In the genomic region with DNA sequence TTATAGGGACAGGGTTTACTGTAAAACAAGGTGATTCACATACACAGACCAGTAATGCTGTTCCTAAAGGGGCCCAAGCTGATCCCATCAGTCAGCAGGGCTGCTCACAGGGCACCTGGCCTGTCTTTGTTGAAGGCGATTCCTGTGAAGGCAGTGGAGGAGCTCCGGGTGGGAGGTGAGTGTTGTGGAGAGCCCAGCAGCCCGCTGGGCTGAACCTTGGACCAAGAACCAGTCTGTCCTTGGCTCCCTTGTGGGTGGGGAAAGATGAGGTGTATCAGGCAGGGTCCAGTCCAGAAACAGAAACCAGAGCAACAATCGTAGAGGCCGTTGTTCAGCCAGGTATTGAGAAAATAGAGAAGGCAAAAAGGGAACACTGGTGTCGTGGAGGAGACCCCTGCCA, we compare ENCODE assay signal across 1 cellular context.
A peak's percentile ranks its signal among the peaks of the same experiment; 100 is the strongest.
TF ChIP-seq lines count a peak whose summit lies in the region.

No MANE protein-coding gene starts in this region.

TF ChIP-seq in HepG2, 621 proteins besides CTCF, POLR2A, EP300 and RAD21 (continued from another document and continues in another):
- TF ChIP-seq, protein P1, sequence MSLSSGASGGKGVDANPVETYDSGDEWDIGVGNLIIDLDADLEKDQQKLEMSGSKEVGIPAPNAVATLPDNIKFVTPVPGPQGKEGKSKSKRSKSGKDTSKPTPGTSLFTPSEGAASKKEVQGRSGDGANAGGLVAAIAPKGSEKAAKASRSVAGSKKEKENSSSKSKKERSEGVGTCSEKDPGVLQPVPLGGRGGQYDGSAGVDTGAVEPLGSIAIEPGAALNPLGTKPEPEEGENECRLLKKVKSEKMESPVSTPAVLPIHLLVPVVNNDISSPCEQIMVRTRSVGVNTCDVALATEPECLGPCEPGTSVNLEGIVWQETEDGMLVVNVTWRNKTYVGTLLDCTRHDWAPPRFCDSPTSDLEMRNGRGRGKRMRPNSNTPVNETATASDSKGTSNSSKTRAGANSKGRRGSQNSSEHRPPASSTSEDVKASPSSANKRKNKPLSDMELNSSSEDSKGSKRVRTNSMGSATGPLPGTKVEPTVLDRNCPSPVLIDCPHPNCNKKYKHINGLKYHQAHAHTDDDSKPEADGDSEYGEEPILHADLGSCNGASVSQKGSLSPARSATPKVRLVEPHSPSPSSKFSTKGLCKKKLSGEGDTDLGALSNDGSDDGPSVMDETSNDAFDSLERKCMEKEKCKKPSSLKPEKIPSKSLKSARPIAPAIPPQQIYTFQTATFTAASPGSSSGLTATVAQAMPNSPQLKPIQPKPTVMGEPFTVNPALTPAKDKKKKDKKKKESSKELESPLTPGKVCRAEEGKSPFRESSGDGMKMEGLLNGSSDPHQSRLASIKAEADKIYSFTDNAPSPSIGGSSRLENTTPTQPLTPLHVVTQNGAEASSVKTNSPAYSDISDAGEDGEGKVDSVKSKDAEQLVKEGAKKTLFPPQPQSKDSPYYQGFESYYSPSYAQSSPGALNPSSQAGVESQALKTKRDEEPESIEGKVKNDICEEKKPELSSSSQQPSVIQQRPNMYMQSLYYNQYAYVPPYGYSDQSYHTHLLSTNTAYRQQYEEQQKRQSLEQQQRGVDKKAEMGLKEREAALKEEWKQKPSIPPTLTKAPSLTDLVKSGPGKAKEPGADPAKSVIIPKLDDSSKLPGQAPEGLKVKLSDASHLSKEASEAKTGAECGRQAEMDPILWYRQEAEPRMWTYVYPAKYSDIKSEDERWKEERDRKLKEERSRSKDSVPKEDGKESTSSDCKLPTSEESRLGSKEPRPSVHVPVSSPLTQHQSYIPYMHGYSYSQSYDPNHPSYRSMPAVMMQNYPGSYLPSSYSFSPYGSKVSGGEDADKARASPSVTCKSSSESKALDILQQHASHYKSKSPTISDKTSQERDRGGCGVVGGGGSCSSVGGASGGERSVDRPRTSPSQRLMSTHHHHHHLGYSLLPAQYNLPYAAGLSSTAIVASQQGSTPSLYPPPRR (CRISPR knock-in tag; IDR thresholded peaks at IDR 0.05; ENCODE audit: borderline replicate concordance): peak; percentile 34; the same call in 1 of the 2 replicates
- TF ChIP-seq, protein P2, sequence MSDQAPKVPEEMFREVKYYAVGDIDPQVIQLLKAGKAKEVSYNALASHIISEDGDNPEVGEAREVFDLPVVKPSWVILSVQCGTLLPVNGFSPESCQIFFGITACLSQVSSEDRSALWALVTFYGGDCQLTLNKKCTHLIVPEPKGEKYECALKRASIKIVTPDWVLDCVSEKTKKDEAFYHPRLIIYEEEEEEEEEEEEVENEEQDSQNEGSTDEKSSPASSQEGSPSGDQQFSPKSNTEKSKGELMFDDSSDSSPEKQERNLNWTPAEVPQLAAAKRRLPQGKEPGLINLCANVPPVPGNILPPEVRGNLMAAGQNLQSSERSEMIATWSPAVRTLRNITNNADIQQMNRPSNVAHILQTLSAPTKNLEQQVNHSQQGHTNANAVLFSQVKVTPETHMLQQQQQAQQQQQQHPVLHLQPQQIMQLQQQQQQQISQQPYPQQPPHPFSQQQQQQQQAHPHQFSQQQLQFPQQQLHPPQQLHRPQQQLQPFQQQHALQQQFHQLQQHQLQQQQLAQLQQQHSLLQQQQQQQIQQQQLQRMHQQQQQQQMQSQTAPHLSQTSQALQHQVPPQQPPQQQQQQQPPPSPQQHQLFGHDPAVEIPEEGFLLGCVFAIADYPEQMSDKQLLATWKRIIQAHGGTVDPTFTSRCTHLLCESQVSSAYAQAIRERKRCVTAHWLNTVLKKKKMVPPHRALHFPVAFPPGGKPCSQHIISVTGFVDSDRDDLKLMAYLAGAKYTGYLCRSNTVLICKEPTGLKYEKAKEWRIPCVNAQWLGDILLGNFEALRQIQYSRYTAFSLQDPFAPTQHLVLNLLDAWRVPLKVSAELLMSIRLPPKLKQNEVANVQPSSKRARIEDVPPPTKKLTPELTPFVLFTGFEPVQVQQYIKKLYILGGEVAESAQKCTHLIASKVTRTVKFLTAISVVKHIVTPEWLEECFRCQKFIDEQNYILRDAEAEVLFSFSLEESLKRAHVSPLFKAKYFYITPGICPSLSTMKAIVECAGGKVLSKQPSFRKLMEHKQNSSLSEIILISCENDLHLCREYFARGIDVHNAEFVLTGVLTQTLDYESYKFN (CRISPR knock-in tag; conservative IDR thresholded peaks at IDR 0.05): peak; percentile 88
- TF ChIP-seq, protein P3, sequence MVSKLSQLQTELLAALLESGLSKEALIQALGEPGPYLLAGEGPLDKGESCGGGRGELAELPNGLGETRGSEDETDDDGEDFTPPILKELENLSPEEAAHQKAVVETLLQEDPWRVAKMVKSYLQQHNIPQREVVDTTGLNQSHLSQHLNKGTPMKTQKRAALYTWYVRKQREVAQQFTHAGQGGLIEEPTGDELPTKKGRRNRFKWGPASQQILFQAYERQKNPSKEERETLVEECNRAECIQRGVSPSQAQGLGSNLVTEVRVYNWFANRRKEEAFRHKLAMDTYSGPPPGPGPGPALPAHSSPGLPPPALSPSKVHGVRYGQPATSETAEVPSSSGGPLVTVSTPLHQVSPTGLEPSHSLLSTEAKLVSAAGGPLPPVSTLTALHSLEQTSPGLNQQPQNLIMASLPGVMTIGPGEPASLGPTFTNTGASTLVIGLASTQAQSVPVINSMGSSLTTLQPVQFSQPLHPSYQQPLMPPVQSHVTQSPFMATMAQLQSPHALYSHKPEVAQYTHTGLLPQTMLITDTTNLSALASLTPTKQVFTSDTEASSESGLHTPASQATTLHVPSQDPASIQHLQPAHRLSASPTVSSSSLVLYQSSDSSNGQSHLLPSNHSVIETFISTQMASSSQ (IDR thresholded peaks at IDR 0.05; ENCODE audit: low read depth): no peak
- TF ChIP-seq, protein P3 (CRISPR knock-in tag; IDR thresholded peaks at IDR 0.05; ENCODE audit: borderline replicate concordance): no peak
- TF ChIP-seq, protein P4, sequence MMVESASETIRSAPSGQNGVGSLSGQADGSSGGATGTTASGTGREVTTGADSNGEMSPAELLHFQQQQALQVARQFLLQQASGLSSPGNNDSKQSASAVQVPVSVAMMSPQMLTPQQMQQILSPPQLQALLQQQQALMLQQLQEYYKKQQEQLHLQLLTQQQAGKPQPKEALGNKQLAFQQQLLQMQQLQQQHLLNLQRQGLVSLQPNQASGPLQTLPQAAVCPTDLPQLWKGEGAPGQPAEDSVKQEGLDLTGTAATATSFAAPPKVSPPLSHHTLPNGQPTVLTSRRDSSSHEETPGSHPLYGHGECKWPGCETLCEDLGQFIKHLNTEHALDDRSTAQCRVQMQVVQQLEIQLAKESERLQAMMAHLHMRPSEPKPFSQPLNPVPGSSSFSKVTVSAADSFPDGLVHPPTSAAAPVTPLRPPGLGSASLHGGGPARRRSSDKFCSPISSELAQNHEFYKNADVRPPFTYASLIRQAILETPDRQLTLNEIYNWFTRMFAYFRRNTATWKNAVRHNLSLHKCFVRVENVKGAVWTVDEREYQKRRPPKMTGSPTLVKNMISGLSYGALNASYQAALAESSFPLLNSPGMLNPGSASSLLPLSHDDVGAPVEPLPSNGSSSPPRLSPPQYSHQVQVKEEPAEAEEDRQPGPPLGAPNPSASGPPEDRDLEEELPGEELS (CRISPR knock-in tag; IDR thresholded peaks at IDR 0.05): 0 out of 2 replicates have a peak, but pooled peaks have one; percentile 20
- no peak for TF ChIP-seq KAT7 (CRISPR knock-in tag; IDR thresholded peaks at IDR 0.05; ENCODE audit: borderline replicate concordance)
- no peak for TF ChIP-seq SIX4 (CRISPR knock-in tag; IDR thresholded peaks at IDR 0.05)
- TF ChIP-seq, protein P5, sequence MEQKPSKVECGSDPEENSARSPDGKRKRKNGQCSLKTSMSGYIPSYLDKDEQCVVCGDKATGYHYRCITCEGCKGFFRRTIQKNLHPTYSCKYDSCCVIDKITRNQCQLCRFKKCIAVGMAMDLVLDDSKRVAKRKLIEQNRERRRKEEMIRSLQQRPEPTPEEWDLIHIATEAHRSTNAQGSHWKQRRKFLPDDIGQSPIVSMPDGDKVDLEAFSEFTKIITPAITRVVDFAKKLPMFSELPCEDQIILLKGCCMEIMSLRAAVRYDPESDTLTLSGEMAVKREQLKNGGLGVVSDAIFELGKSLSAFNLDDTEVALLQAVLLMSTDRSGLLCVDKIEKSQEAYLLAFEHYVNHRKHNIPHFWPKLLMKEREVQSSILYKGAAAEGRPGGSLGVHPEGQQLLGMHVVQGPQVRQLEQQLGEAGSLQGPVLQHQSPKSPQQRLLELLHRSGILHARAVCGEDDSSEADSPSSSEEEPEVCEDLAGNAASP (CRISPR knock-in tag; IDR thresholded peaks at IDR 0.05; ENCODE audit: borderline replicate concordance): peak; percentile 40; the same call in 1 of the 2 replicates
- peak; percentile 19; the same call in 1 of the 2 replicates for TF ChIP-seq HDAC2 (CRISPR knock-in tag; IDR thresholded peaks at IDR 0.05)
- TF ChIP-seq ZKSCAN5 (CRISPR knock-in tag; IDR thresholded peaks at IDR 0.05): peak; percentile 86; the same call in 1 of the 2 replicates
- no peak for TF ChIP-seq MAFF (IDR thresholded peaks at IDR 0.05; ENCODE audit: low read depth, low read length)
- 0 out of 2 replicates have a peak, but pooled peaks have one; percentile 53 for TF ChIP-seq GFI1 (CRISPR knock-in tag; IDR thresholded peaks at IDR 0.05; ENCODE audit: borderline replicate concordance)
- TF ChIP-seq, protein P6, sequence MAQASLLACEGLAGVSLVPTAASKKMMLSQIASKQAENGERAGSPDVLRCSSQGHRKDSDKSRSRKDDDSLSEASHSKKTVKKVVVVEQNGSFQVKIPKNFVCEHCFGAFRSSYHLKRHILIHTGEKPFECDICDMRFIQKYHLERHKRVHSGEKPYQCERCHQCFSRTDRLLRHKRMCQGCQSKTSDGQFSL (CRISPR knock-in tag; IDR thresholded peaks at IDR 0.05): no peak
- TF ChIP-seq, protein P7, sequence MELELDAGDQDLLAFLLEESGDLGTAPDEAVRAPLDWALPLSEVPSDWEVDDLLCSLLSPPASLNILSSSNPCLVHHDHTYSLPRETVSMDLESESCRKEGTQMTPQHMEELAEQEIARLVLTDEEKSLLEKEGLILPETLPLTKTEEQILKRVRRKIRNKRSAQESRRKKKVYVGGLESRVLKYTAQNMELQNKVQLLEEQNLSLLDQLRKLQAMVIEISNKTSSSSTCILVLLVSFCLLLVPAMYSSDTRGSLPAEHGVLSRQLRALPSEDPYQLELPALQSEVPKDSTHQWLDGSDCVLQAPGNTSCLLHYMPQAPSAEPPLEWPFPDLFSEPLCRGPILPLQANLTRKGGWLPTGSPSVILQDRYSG (CRISPR knock-in tag; IDR thresholded peaks at IDR 0.05): no peak
- TF ChIP-seq, protein P8, sequence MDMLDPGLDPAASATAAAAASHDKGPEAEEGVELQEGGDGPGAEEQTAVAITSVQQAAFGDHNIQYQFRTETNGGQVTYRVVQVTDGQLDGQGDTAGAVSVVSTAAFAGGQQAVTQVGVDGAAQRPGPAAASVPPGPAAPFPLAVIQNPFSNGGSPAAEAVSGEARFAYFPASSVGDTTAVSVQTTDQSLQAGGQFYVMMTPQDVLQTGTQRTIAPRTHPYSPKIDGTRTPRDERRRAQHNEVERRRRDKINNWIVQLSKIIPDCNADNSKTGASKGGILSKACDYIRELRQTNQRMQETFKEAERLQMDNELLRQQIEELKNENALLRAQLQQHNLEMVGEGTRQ (IDR thresholded peaks at IDR 0.05; ENCODE audit: low read depth, low read length): no peak
- TF ChIP-seq, protein P8 (CRISPR knock-in tag; IDR thresholded peaks at IDR 0.05; ENCODE audit: borderline replicate concordance): no peak
- TF ChIP-seq, protein P9, sequence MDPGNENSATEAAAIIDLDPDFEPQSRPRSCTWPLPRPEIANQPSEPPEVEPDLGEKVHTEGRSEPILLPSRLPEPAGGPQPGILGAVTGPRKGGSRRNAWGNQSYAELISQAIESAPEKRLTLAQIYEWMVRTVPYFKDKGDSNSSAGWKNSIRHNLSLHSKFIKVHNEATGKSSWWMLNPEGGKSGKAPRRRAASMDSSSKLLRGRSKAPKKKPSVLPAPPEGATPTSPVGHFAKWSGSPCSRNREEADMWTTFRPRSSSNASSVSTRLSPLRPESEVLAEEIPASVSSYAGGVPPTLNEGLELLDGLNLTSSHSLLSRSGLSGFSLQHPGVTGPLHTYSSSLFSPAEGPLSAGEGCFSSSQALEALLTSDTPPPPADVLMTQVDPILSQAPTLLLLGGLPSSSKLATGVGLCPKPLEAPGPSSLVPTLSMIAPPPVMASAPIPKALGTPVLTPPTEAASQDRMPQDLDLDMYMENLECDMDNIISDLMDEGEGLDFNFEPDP (CRISPR knock-in tag; conservative IDR thresholded peaks at IDR 0.05): no peak
- TF ChIP-seq PITX1 (CRISPR knock-in tag; IDR thresholded peaks at IDR 0.05): peak; percentile 46; the same call in 1 of the 2 replicates
- no peak for TF ChIP-seq ZNF713 (CRISPR knock-in tag; IDR thresholded peaks at IDR 0.05)
- TF ChIP-seq SOX5 (CRISPR knock-in tag; IDR thresholded peaks at IDR 0.05; ENCODE audit: borderline replicate concordance): 0 out of 2 replicates have a peak, but pooled peaks have one; percentile 9
- TF ChIP-seq, protein P10, sequence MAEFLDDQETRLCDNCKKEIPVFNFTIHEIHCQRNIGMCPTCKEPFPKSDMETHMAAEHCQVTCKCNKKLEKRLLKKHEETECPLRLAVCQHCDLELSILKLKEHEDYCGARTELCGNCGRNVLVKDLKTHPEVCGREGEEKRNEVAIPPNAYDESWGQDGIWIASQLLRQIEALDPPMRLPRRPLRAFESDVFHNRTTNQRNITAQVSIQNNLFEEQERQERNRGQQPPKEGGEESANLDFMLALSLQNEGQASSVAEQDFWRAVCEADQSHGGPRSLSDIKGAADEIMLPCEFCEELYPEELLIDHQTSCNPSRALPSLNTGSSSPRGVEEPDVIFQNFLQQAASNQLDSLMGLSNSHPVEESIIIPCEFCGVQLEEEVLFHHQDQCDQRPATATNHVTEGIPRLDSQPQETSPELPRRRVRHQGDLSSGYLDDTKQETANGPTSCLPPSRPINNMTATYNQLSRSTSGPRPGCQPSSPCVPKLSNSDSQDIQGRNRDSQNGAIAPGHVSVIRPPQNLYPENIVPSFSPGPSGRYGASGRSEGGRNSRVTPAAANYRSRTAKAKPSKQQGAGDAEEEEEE (CRISPR knock-in tag; IDR thresholded peaks at IDR 0.05; ENCODE audit: borderline replicate concordance): no peak
- peak; percentile 67; the same call in 1 of the 2 replicates for TF ChIP-seq ZBTB7B (CRISPR knock-in tag; IDR thresholded peaks at IDR 0.05)
- 0 out of 2 replicates have a peak, but pooled peaks have one; percentile 18 for TF ChIP-seq KDM2A (CRISPR knock-in tag; IDR thresholded peaks at IDR 0.05; ENCODE audit: borderline replicate concordance, low read depth)
- TF ChIP-seq AHR (CRISPR knock-in tag; IDR thresholded peaks at IDR 0.05): no peak
